In the genomic region with DNA sequence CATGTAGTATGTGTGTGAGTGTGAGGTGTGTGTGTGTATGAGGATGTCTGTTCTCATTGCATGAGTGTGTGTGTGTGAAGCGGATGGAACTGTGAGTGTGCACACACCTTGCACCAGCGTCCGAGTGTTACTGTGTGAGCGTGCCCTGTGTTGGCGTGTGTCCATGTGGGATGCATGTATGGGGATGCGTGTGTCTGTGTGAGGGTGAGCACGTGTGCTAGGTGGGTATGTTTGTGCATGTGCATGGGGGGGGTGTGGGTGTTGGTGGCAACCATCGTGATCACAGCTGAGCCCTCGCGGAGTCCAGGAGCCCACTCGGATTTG, we compare ENCODE assay signal across 20 cellular contexts. TPM values are rescaled to one million over a fixed set of nuclear protein-coding genes. Genes with fewer than 3 reads are reported as not detected.
"Had no signal": no experiment of that assay in that cellular context is flagged by ENCODE, and none has a peak within 500 bp of the region (broad histone marks: within the 10 kb centered on the region; RNA-seq: fewer than 3 reads in every experiment).

No MANE protein-coding gene starts in this region.

- H3K4me1 Mint-ChIP-seq: activated CD4-positive, alpha-beta T cell treated with anti-CD3 and anti-CD28 coated beads, Interleukin-2, amount 10 ng/mL, durations not matched to agents 7 days and 5 days; activated CD8-positive, alpha-beta memory T cell treated with anti-CD3 and anti-CD28 coated beads, Interleukin-2, amount 10 ng/mL, durations not matched to agents 7 days and 5 days had no signal

- ATAC-seq: activated CD8-positive, alpha-beta memory T cell treated with anti-CD3 and anti-CD28 coated beads, Interleukin-2, amount 10 ng/mL, durations not matched to agents 7 days and 5 days; activated CD8-positive, alpha-beta T cell treated with anti-CD3 and anti-CD28 coated beads for 36 hours; activated naive CD4-positive, alpha-beta T cell treated with anti-CD3 and anti-CD28 coated beads, Interleukin-2, amount 50 U/mL, for 72 hours; foreskin keratinocyte had no signal

- H3K9me3 Mint-ChIP-seq: activated CD4-positive, alpha-beta T cell treated with anti-CD3 and anti-CD28 coated beads, Interleukin-2, amount 10 ng/mL, durations not matched to agents 7 days and 5 days; activated CD8-positive, alpha-beta T cell treated with anti-CD3 and anti-CD28 coated beads for 36 hours; activated naive CD4-positive, alpha-beta T cell treated with anti-CD3 and anti-CD28 coated beads, Interleukin-2, amount 50 U/mL, for 72 hours; activated T-helper 1 cell treated with anti-CD3 and anti-CD28 coated beads, Interleukin-12 subunit alpha, Interleukin-12 subunit beta, Interleukin-2, Interleukin-4 antibody, amounts not matched to agents 30 ng/mL and 10 ng/mL and 1 ng/mL, durations not matched to agents 14 hours and 24 hours and 36 hours had no signal

- H3K27ac Mint-ChIP-seq: activated CD4-positive, alpha-beta T cell treated with anti-CD3 and anti-CD28 coated beads, Interleukin-2, amount 10 ng/mL, durations not matched to agents 7 days and 5 days; activated CD8-positive, alpha-beta memory T cell treated with anti-CD3 and anti-CD28 coated beads, Interleukin-2, amount 10 ng/mL, durations not matched to agents 7 days and 5 days; activated CD8-positive, alpha-beta T cell treated with anti-CD3 and anti-CD28 coated beads for 36 hours; activated naive CD4-positive, alpha-beta T cell treated with anti-CD3 and anti-CD28 coated beads, Interleukin-2, amount 50 U/mL, for 72 hours; activated T-helper 1 cell treated with anti-CD3 and anti-CD28 coated beads, Interleukin-12 subunit alpha, Interleukin-12 subunit beta, Interleukin-2, Interleukin-4 antibody, amounts not matched to agents 30 ng/mL and 10 ng/mL and 1 ng/mL, durations not matched to agents 14 hours and 24 hours and 36 hours; progenitor cell of endocrine pancreas had no signal

- FAIRE-seq: kidney had no signal

- H3K4me1 ChIP-seq: foreskin keratinocyte had no signal

- H3K4me3 Mint-ChIP-seq: activated CD4-positive, alpha-beta T cell treated with anti-CD3 and anti-CD28 coated beads, Interleukin-2, amount 10 ng/mL, durations not matched to agents 7 days and 5 days; activated CD8-positive, alpha-beta memory T cell treated with anti-CD3 and anti-CD28 coated beads, Interleukin-2, amount 10 ng/mL, durations not matched to agents 7 days and 5 days; activated CD8-positive, alpha-beta T cell treated with anti-CD3 and anti-CD28 coated beads for 36 hours; activated T-helper 1 cell treated with anti-CD3 and anti-CD28 coated beads, Interleukin-12 subunit alpha, Interleukin-12 subunit beta, Interleukin-2, Interleukin-4 antibody, amounts not matched to agents 30 ng/mL and 10 ng/mL and 1 ng/mL, durations not matched to agents 14 hours and 24 hours and 36 hours; brain had no signal

- DNase-seq: activated CD4-positive, alpha-beta T cell treated with anti-CD3 and anti-CD28 coated beads, Interleukin-2, amount 10 ng/mL, durations not matched to agents 7 days and 5 days; activated CD4-positive, CD25-positive, alpha-beta regulatory T cell treated with anti-CD3 and anti-CD28 coated beads, Interleukin-2, amount 50 U/mL, for 72 hours; activated CD8-positive, alpha-beta memory T cell treated with anti-CD3 and anti-CD28 coated beads, Interleukin-2, amount 10 ng/mL, durations not matched to agents 7 days and 5 days; activated CD8-positive, alpha-beta T cell treated with anti-CD3 and anti-CD28 coated beads for 36 hours; activated T-cell treated with anti-CD3 and anti-CD28 coated beads for 4 hours; dermis blood vessel endothelial cell; effector CD8-positive, alpha-beta T cell; foreskin keratinocyte; retina; stimulated activated CD4-positive, alpha-beta T cell treated with anti-CD3 and anti-CD28 coated beads, Interleukin-2, amount 100 ng/mL, for 48 hours; stimulated activated CD8-positive, alpha-beta memory T cell treated with anti-CD3 and anti-CD28 coated beads, Interleukin-4, amount 100 ng/mL, for 48 hours; stimulated activated naive CD4-positive, alpha-beta T cell; T-helper 2 cell had no signal

- H3K36me3 Mint-ChIP-seq: activated CD8-positive, alpha-beta memory T cell treated with anti-CD3 and anti-CD28 coated beads, Interleukin-2, amount 10 ng/mL, durations not matched to agents 7 days and 5 days; activated naive CD4-positive, alpha-beta T cell treated with anti-CD3 and anti-CD28 coated beads, Interleukin-2, amount 50 U/mL, for 72 hours had no signal

- H3K27ac ChIP-seq: foreskin keratinocyte, VCaP had no signal

RNA-seq across cellular contexts. Expression of a gene that starts 6.4 kb away (rescaled TPM):
- total RNA-seq: activated CD8-positive, alpha-beta T cell treated with anti-CD3 and anti-CD28 coated beads for 36 hours; dermis blood vessel endothelial cell; osteocyte had no signal
